ENCODE assay signal across 15 cellular contexts in the genomic region with DNA sequence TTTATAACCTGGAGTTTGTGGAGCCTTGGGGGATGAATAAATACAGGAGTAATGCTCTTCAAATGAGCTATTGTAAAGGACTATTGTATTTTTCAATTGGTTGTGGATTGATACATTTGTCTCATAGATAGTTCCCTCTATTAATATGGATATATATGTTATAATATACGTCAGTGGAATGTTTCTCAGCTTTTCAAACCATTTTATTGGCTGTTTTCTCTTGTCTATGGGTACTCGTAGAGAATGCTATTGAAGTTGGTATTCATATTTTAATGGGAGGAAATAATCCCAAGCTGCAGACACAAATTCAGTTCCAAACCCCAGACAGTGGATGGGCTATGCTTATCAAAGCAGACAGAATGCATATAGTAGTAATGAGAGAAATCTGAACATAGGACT.
DNase-seq lines count a peak whose midpoint lies in the region; ATAC-seq, FAIRE-seq and TF ChIP-seq lines count a peak whose summit lies in the region.
"Had no signal": no experiment of that assay in that cellular context is flagged by ENCODE, and none has a peak within 500 bp of the region (broad histone marks: within the 10 kb centered on the region; RNA-seq: fewer than 3 reads in every experiment).

No MANE protein-coding gene starts in this region.

- POLR2A ChIA-PET in A549 (lab: Yijun Ruan, JAX) = interaction anchor here (0.8 to 1.0 kb wide), 2 partner anchors 94 to 1073 kb away, joined by 3 read pairs; a partner anchor contains a TSS
- POLR2A ChIA-PET in PC-3 (lab: Charles Lee; ENCODE audit: unreplicated experiment) = interaction anchor here (0.5 kb wide), 1 partner anchor 9 kb away, joined by 6 read pairs; no protein-coding TSS in a partner anchor

- no peaks in the 10 kb centered on the region for H3F3A ChIP-seq in PC-3 (ENCODE audit: low read length, unreplicated experiment)

- H3K36me3 ChIP-seq in PC-3 (ENCODE audit: low read depth, low read length) = no peaks in the 10 kb centered on the region
- H3K36me3 ChIP-seq in mesenchymal stem cell (ENCODE audit: control insufficient read depth in 1 of 2, insufficient read depth in 2 of 2, low read depth in 1 of 2, low read length in 2 of 2) = no peaks in the 10 kb centered on the region
- no peaks in the 10 kb centered on the region for H3K36me3 ChIP-seq in skeletal muscle satellite cell (ENCODE audit: insufficient read depth, low read length)
- H3K36me3 ChIP-seq in brain microvascular endothelial cell (replicated peaks) = no peaks in the 10 kb centered on the region

- H2BK5ac ChIP-seq in mesenchymal stem cell (ENCODE audit: low read depth, low read length, poor library complexity, severe bottlenecking) = no peak overlapping the region

- no peak overlapping the region for H3K4ac ChIP-seq in mesenchymal stem cell (ENCODE audit: low read depth in 1 of 2, low read length in 2 of 2)

- no peak overlapping the region for H4K8ac ChIP-seq in mesenchymal stem cell (ENCODE audit: low read length)

- no peak for FAIRE-seq in A549 (lab: Jason Lieb, UNC)
- FAIRE-seq: H1, K562 had no signal

- peak overlapping the region; percentile 25 to 43 for H3K27ac ChIP-seq in A549
- H3K27ac ChIP-seq in PC-3 (ENCODE audit: low read length) = peak overlapping the region; percentile 71
- no peak overlapping the region for H3K27ac ChIP-seq in mesenchymal stem cell (ENCODE audit: low read length, poor library complexity, severe bottlenecking)
- H3K27ac ChIP-seq in brain microvascular endothelial cell = no peak overlapping the region

- no peak for TF ChIP-seq POLR2A in A549 (IDR thresholded peaks at IDR 0.05; ENCODE audit: low read length)

- no peaks in the 10 kb centered on the region for H3K79me1 ChIP-seq in mesenchymal stem cell (replicated peaks; ENCODE audit: low read length, poor library complexity, severe bottlenecking)

- no peaks in the 10 kb centered on the region; the same call in 2 of the 3 replicates for H3K9me3 ChIP-seq in A549
- H3K9me3 ChIP-seq in PC-3 (ENCODE audit: low read length) = no peaks in the 10 kb centered on the region
- H3K9me3 ChIP-seq in mesenchymal stem cell (ENCODE audit: control insufficient read depth, low read length) = no peaks in the 10 kb centered on the region
- no peaks in the 10 kb centered on the region for H3K9me3 ChIP-seq in skeletal muscle satellite cell (replicated peaks; ENCODE audit: low read length)

- H3K9me2 ChIP-seq in PC-3 (replicated peaks; ENCODE audit: low read length) = no peaks in the 10 kb centered on the region

- 65% methylated on average over 2 of the region's 2 CpGs for WGBS in A549 (ENCODE audit: missing lambda C conversion rate)
- WGBS in mesenchymal stem cell = 83% methylated on average over 2 of the region's 2 CpGs

- in situ Hi-C loops in brain microvascular endothelial cell (cut with HindIII; ENCODE audit: low pct_ligation_motif_present, low sequenced_read_pairs) = no loop called here

- no peaks in the 10 kb centered on the region for H3K79me2 ChIP-seq in PC-3 (ENCODE audit: low read length)

- no peak overlapping the region for H2BK12ac ChIP-seq in mesenchymal stem cell (ENCODE audit: low read length in 2 of 2)

- H3K23ac ChIP-seq in mesenchymal stem cell (ENCODE audit: low read length in 2 of 2) = no peak overlapping the region

- no peak overlapping the region for H3K18ac ChIP-seq in mesenchymal stem cell (ENCODE audit: low read depth in 1 of 2, low read length in 2 of 2)

- no TSS peak for BruUV-seq in PC-3 (replicated peaks; lab: Mats Ljungman, UMichigan)

- no peak for TF ChIP-seq CTCF in A549 (IDR thresholded peaks at IDR 0.05)
- TF ChIP-seq CTCF in PC-3 (conservative IDR thresholded peaks at IDR 0.05; ENCODE audit: low read depth, low read length) = no peak
- TF ChIP-seq CTCF in brain microvascular endothelial cell (IDR thresholded peaks at IDR 0.05; ENCODE audit: low read depth, low read length, missing control alignments) = no peak

- H4K91ac ChIP-seq in mesenchymal stem cell (ENCODE audit: low read length) = no peak overlapping the region

- H3K27me3 ChIP-seq in PC-3 (ENCODE audit: low read length) = no peaks in the 10 kb centered on the region
- H3K27me3 ChIP-seq in mesenchymal stem cell (ENCODE audit: control insufficient read depth in 1 of 2, insufficient read depth in 1 of 2, low read length in 2 of 2) = no peaks in the 10 kb centered on the region
- no peaks in the 10 kb centered on the region for H3K27me3 ChIP-seq in skeletal muscle satellite cell (ENCODE audit: control insufficient read depth, insufficient read depth, low read length)
- no peaks in the 10 kb centered on the region for H3K27me3 ChIP-seq in brain microvascular endothelial cell (replicated peaks)

- H3K14ac ChIP-seq in mesenchymal stem cell (ENCODE audit: low read length in 2 of 2) = no peak overlapping the region

- H2BK120ac ChIP-seq in mesenchymal stem cell (ENCODE audit: low read depth, low read length) = no peak overlapping the region

- peaks cover 20% of the 10 kb centered on the region for H3K4me1 ChIP-seq in A549
- H3K4me1 ChIP-seq in PC-3 (ENCODE audit: insufficient read depth, low read length) = peaks cover 24% of the 10 kb centered on the region
- H3K4me1 ChIP-seq in mesenchymal stem cell (ENCODE audit: control insufficient read depth, insufficient read depth, low read depth, low read length) = peaks cover 2% of the 10 kb centered on the region
- peaks cover 36% of the 10 kb centered on the region for H3K4me1 ChIP-seq in skeletal muscle satellite cell (ENCODE audit: control insufficient read depth, insufficient read depth, low read length)

- intact Hi-C loops in PC-3 (cut with micrococcal nuclease) = loop anchor here (1.0 kb wide), 2 partner anchors 18 to 33 kb away; no protein-coding TSS in a partner anchor

- no peaks in the 10 kb centered on the region for H4K20me1 ChIP-seq in PC-3 (ENCODE audit: low read length)

- H2AK5ac ChIP-seq in mesenchymal stem cell (ENCODE audit: low read length, severe bottlenecking) = no peak overlapping the region

- H2AFZ ChIP-seq in PC-3 (ENCODE audit: low read length) (no peak overlapping the region), mesenchymal stem cell (ENCODE audit: low read depth, low read length) (no peak overlapping the region)

- H3K9ac ChIP-seq in PC-3 (ENCODE audit: low read length) = peak overlapping the region; percentile 28
- H3K9ac ChIP-seq in mesenchymal stem cell (ENCODE audit: low read length) = peak overlapping the region; percentile 10
- H3K9ac ChIP-seq in skeletal muscle satellite cell (ENCODE audit: low read depth, low read length) = no peak overlapping the region

- DNase-seq in A549 (ENCODE audit: low read depth in 1 of 2, low spot score in 1 of 2) = no peak
- no peak for DNase-seq in PC-3
- DNase-seq in mesenchymal stem cell = no peak
- DNase-seq in brain microvascular endothelial cell = no peak
- no peak for DNase-seq in NCI-H2029 (lab: John Stamatoyannopoulos, UW)
- DNase-seq: AML-193; CD4-positive, alpha-beta memory T cell; DMS153; DMS79; GDM1; H9 had no signal

- TF ChIP-seq RAD21 in A549 (conservative IDR thresholded peaks at IDR 0.05 in 1 of 2, IDR thresholded peaks at IDR 0.05 in 1 of 2) = no peak

- TF ChIP-seq EP300 in A549 (IDR thresholded peaks at IDR 0.05) = no peak

- H3K4me3 ChIP-seq in A549 = no peak overlapping the region
- H3K4me3 ChIP-seq in PC-3 (ENCODE audit: low read length) = no peak overlapping the region
- H3K4me3 ChIP-seq in mesenchymal stem cell (ENCODE audit: insufficient read depth in 1 of 2, low read depth in 1 of 2, low read length in 2 of 2) = no peak overlapping the region
- H3K4me3 ChIP-seq in skeletal muscle satellite cell (ENCODE audit: low read length) = no peak overlapping the region
- H3K4me3 ChIP-seq in brain microvascular endothelial cell (ENCODE audit: low read depth, low read length) = no peak overlapping the region
- H3K4me3 ChIP-seq: K562 had no signal

- H3K4me2 ChIP-seq in A549 = peak overlapping the region; percentile 61
- H3K4me2 ChIP-seq in PC-3 (ENCODE audit: low read length) = peak overlapping the region; percentile 31
- H3K4me2 ChIP-seq in mesenchymal stem cell (ENCODE audit: low read length, poor library complexity, severe bottlenecking) = no peak overlapping the region
- H3K4me2 ChIP-seq in skeletal muscle satellite cell (ENCODE audit: low read length) = peak overlapping the region; percentile 19

- CTCF ChIA-PET in A549 (lab: Yijun Ruan, JAX) (interaction anchor here (1.0 to 1.4 kb wide), 2 partner anchors 37 to 107 kb away, joined by 3 to 4 read pairs; no protein-coding TSS in a partner anchor), PC-3 (lab: Charles Lee) (interaction anchor here (0.8 kb wide), 1 partner anchor 342 kb away, joined by 6 read pairs; no protein-coding TSS in a partner anchor)

- ATAC-seq in A549 (no peak; a peak in 1 of 6 replicates), PC-3 (no peak), HG03135 (IDR thresholded peaks at IDR 0.05; ENCODE audit: unreplicated experiment) (no peak)
- ATAC-seq: K562 had no signal

- no peak overlapping the region for H2BK15ac ChIP-seq in mesenchymal stem cell (ENCODE audit: low read depth, poor library complexity, severe bottlenecking)

TF ChIP-seq in A549, 52 proteins besides CTCF, POLR2A, EP300 and RAD21 (continues in another document):
- TF ChIP-seq, protein P1, sequence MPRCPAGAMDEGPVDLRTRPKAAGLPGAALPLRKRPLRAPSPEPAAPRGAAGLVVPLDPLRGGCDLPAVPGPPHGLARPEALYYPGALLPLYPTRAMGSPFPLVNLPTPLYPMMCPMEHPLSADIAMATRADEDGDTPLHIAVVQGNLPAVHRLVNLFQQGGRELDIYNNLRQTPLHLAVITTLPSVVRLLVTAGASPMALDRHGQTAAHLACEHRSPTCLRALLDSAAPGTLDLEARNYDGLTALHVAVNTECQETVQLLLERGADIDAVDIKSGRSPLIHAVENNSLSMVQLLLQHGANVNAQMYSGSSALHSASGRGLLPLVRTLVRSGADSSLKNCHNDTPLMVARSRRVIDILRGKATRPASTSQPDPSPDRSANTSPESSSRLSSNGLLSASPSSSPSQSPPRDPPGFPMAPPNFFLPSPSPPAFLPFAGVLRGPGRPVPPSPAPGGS (IDR thresholded peaks at IDR 0.05) = no peak
- TF ChIP-seq RFX5 (IDR thresholded peaks at IDR 0.05) = no peak
- TF ChIP-seq NR3C1 (IDR thresholded peaks at IDR 0.05) = no peak
- no peak for TF ChIP-seq NFE2L2 (conservative IDR thresholded peaks at IDR 0.05; ENCODE audit: low read length)
- no peak for TF ChIP-seq KDM1A (IDR thresholded peaks at IDR 0.05; ENCODE audit: low read depth)
- no peak for TF ChIP-seq RARB (CRISPR knock-in tag; IDR thresholded peaks at IDR 0.05)
- TF ChIP-seq CHD2 (IDR thresholded peaks at IDR 0.05; ENCODE audit: low read length, partially characterized antibody) = no peak
- TF ChIP-seq NPAS2 (CRISPR knock-in tag; IDR thresholded peaks at IDR 0.05; ENCODE audit: borderline replicate concordance) = no peak
- TF ChIP-seq KDM5A (IDR thresholded peaks at IDR 0.05) = no peak

Comparison
In these comparisons a context has a peak if more than half of its experiments do, and no peak if none do; other contexts are left out.
1. H3K27ac ChIP-seq: peak in A549 (2 of 2) and PC-3 (single experiment); none in mesenchymal stem cell (single experiment) and brain microvascular endothelial cell (single experiment).